16 cellular contexts compared by ENCODE assay signal in genomic region chr5:6768590-6769230, GRCh38. TPM values are rescaled to one million over a fixed set of nuclear protein-coding genes. Genes with fewer than 3 reads are reported as not detected.
DNase-seq lines count a peak whose midpoint lies in the region; ATAC-seq and TF ChIP-seq lines count a peak whose summit lies in the region.
"Had no signal": no experiment of that assay in that cellular context is flagged by ENCODE, and none has a peak within 500 bp of the region (broad histone marks: within the 10 kb centered on the region; RNA-seq: fewer than 3 reads in every experiment).

No MANE protein-coding gene starts in this region.

- H3K4me3 Mint-ChIP-seq in CD14-positive monocyte (no peak overlapping the region), endodermal cell (no peak overlapping the region)
- H3K4me3 Mint-ChIP-seq in naive thymus-derived CD8-positive, alpha-beta T cell: no peak overlapping the region
- H3K4me3 Mint-ChIP-seq: T-helper 1 cell treated with Interleukin-12 subunit alpha and Interleukin-12 subunit beta and Interleukin-4 antibody, amounts not matched to agents 30 μg/mL and 1 μg/mL, for 36 hours had no signal

- no peaks in the 10 kb centered on the region for H3K27me3 ChIP-seq in BE2C
- no peaks in the 10 kb centered on the region for H3K27me3 ChIP-seq in endodermal cell (ENCODE audit: control insufficient read depth, insufficient read depth, low read length, poor library complexity, severe bottlenecking)
- H3K27me3 ChIP-seq: MG63 had no signal

- H3K36me3 Mint-ChIP-seq in CD14-positive monocyte (peaks cover 0 to 2% of the 10 kb centered on the region in 2 donors), endodermal cell (ENCODE audit: low read depth) (no peaks in the 10 kb centered on the region)
- no peaks in the 10 kb centered on the region for H3K36me3 Mint-ChIP-seq in naive thymus-derived CD8-positive, alpha-beta T cell

- H3K4me1 ChIP-seq in BE2C (no peaks in the 10 kb centered on the region; the same call in 1 of the 2 replicates), endodermal cell (ENCODE audit: control insufficient read depth, insufficient read depth, low read length) (no peaks in the 10 kb centered on the region)

- H3K9me3 Mint-ChIP-seq in CD14-positive monocyte (peaks cover 0 to 2% (median 0%) of the 10 kb centered on the region in 7 donors), endodermal cell (no peaks in the 10 kb centered on the region)
- H3K9me3 Mint-ChIP-seq in naive thymus-derived CD8-positive, alpha-beta T cell: no peaks in the 10 kb centered on the region
- H3K9me3 Mint-ChIP-seq: T-helper 1 cell treated with Interleukin-12 subunit alpha and Interleukin-12 subunit beta and Interleukin-4 antibody, amounts not matched to agents 30 μg/mL and 1 μg/mL, for 36 hours had no signal

- peak; percentile 29 for TF ChIP-seq CTCF in BE2C (IDR thresholded peaks at IDR 0.05; ENCODE audit: low read depth, low read length)
- no peak for TF ChIP-seq CTCF in CD14-positive monocyte (IDR thresholded peaks at IDR 0.05)
- no peak for TF ChIP-seq CTCF in RWPE1 (conservative IDR thresholded peaks at IDR 0.05; ENCODE audit: low read depth)
- TF ChIP-seq CTCF in endodermal cell (conservative IDR thresholded peaks at IDR 0.05): peak; percentile 54

- CTCF ChIA-PET in RWPE1 (lab: Yijun Ruan, JAX): no interaction called here

- peaks cover 3 to 20% (median 5%) of the 10 kb centered on the region in 3 donors for H3K27me3 Mint-ChIP-seq in CD14-positive monocyte (ENCODE audit: low read depth in 3 of 3)
- H3K27me3 Mint-ChIP-seq in endodermal cell (ENCODE audit: insufficient read depth): peaks cover 2% of the 10 kb centered on the region
- H3K27me3 Mint-ChIP-seq in naive thymus-derived CD8-positive, alpha-beta T cell: peaks cover 0 to 23% (median 0%) of the 10 kb centered on the region in 5 donors

- WGBS in endodermal cell (ENCODE audit: insufficient coverage in 1 of 2, insufficient read length in 1 of 2), 2 experiments: 89 to 93% methylated on average over 12 of the region's 12 CpGs

- intact Hi-C loops in CD14-positive monocyte (cut with micrococcal nuclease): loop anchor here (5.0 to 10.0 kb wide), 3 partner anchors 69 to 1046 kb away; no protein-coding TSS in a partner anchor

- POLR2A ChIA-PET in RWPE1 (lab: Yijun Ruan, JAX; ENCODE audit: low non-redundant PET): no interaction called here
- POLR2A ChIA-PET in naive thymus-derived CD8-positive, alpha-beta T cell (lab: Charles Lee): no interaction called here

- no peak overlapping the region for H3K9ac ChIP-seq in endodermal cell (ENCODE audit: extremely low read depth, low read length, poor library complexity, severe bottlenecking)
- H3K9ac ChIP-seq: KMS-11 had no signal

- 0 out of 2 replicates have a peak overlapping the region, but pooled peaks have one; percentile 90 for H3K27ac ChIP-seq in RWPE1
- no peak overlapping the region for H3K27ac ChIP-seq in endodermal cell (ENCODE audit: low read depth, low read length)
- H3K27ac ChIP-seq: KMS-11 had no signal

- peaks cover 30% of the 10 kb centered on the region for H3K4me1 Mint-ChIP-seq in CD14-positive monocyte
- H3K4me1 Mint-ChIP-seq in endodermal cell: no peaks in the 10 kb centered on the region
- peaks cover 0 to 11% (median 7%) of the 10 kb centered on the region in 4 donors for H3K4me1 Mint-ChIP-seq in naive thymus-derived CD8-positive, alpha-beta T cell

- H3K36me3 ChIP-seq in BE2C: no peaks in the 10 kb centered on the region
- H3K36me3 ChIP-seq in endodermal cell (ENCODE audit: control insufficient read depth, insufficient read depth, low read length): no peaks in the 10 kb centered on the region

- DNase-seq in BE2C (no peak), CD14-positive monocyte (ENCODE audit: low spot score) (no peak), RWPE1 (ENCODE audit: low spot score) (no peak), endodermal cell (no peak), ureter (ENCODE audit: low spot score) (no peak)
- no peak for DNase-seq in naive thymus-derived CD8-positive, alpha-beta T cell
- DNase-seq: DMS153, MG63, NCI-H1417, NCI-H2029, NCI-H526, PC-3, SHP77 had no signal

- no peak for ATAC-seq in naive thymus-derived CD8-positive, alpha-beta T cell
- ATAC-seq in HG02623 (IDR thresholded peaks at IDR 0.05; ENCODE audit: unreplicated experiment): no peak
- ATAC-seq: PC-3 had no signal

- H3K27ac Mint-ChIP-seq in CD14-positive monocyte: peak overlapping the region in 4 of 7 donors; percentile 4 to 58 (median 39)
- no peak overlapping the region for H3K27ac Mint-ChIP-seq in endodermal cell
- H3K27ac Mint-ChIP-seq in naive thymus-derived CD8-positive, alpha-beta T cell: no peak overlapping the region
- H3K27ac Mint-ChIP-seq: T-helper 1 cell treated with Interleukin-12 subunit alpha and Interleukin-12 subunit beta and Interleukin-4 antibody, amounts not matched to agents 30 μg/mL and 1 μg/mL, for 36 hours had no signal

- H3K4me3 ChIP-seq in BE2C (ENCODE audit: low read depth, low read length) (no peak overlapping the region), endodermal cell (ENCODE audit: low read length) (no peak overlapping the region)
- H3K4me3 ChIP-seq: MG63 had no signal

- H3K9me3 ChIP-seq in BE2C (no peaks in the 10 kb centered on the region), endodermal cell (ENCODE audit: control insufficient read depth, low read length) (no peaks in the 10 kb centered on the region)
- H3K9me3 ChIP-seq: MG63 had no signal

RNA-seq across cellular contexts. Expression of gene TENT4A, which starts 55.5 kb away (rescaled TPM):
- 39.4 TPM for polyA plus RNA-seq in BE2C (2012; ENCODE audit: insufficient read depth, insufficient read length, low read depth)
- polyA plus RNA-seq in CD14-positive monocyte: under 1 TPM; 0.17 to 0.44 TPM
- total RNA-seq in endodermal cell (10 to 100 TPM; 25.5 to 32.7 TPM), ureter (28.9 TPM)
- 28.5 TPM for polyA plus RNA-seq in endodermal cell (2013, experiment 1 of 2)
- polyA plus RNA-seq in endodermal cell (2013, experiment 2 of 2): 31.3 TPM
- 10 to 100 TPM; 49.6 to 53.7 TPM for total RNA-seq in naive thymus-derived CD8-positive, alpha-beta T cell
- 1 to 10 TPM in 1 of 3 donors, under 1 TPM in 2; 0.72 to 1.2 (median 0.84) TPM for polyA plus RNA-seq in naive thymus-derived CD8-positive, alpha-beta T cell

Comparison
In these comparisons a context has a peak if more than half of its experiments do, and no peak if none do; other contexts are left out.
1. CTCF ChIP-seq: peak in BE2C (single experiment) and endodermal cell (single experiment); none in CD14-positive monocyte (single experiment) and RWPE1 (single experiment).
2. H3K27ac Mint-ChIP-seq: peak in CD14-positive monocyte (4 of 7); none in endodermal cell (single experiment) and naive thymus-derived CD8-positive, alpha-beta T cell (0 of 10).